Comparison of ENCODE assay signal across 22 cellular contexts in genomic region chr14:77573964-77574363, GRCh38.
"Had no signal": no experiment of that assay in that cellular context is flagged by ENCODE, and none has a peak within 500 bp of the region (broad histone marks: within the 10 kb centered on the region; RNA-seq: fewer than 3 reads in every experiment).

No MANE protein-coding gene starts in this region.

- ATAC-seq: left ventricle myocardium superior; lower lobe of right lung; mucosa of descending colon; natural killer cell treated with Interleukin-12 subunit alpha and Interleukin-12 subunit beta and Interleukin-15 and Interleukin-18, amount 100 ng/mL, for 72 hours; psoas muscle; right cardiac atrium; stimulated activated memory B cell treated with anti-CD40 and anti-IgM and Interleukin-4, amounts not matched to agents 10 μg/mL and 1 μg/mL and 100 μg/mL, for 72 hours; stimulated activated naive CD8-positive, alpha-beta T cell treated with anti-CD3 and anti-CD28 coated beads, Interleukin-15, Interleukin-2, amounts not matched to agents 100 U/mL and 50 U/mL, for 24 hours; upper lobe of right lung had no signal

- H3K27me3 ChIP-seq: spleen, transverse colon, upper lobe of right lung, uterus had no signal

- H3K9me3 ChIP-seq: lower lobe of right lung, mucosa of descending colon, psoas muscle, spleen, transverse colon, upper lobe of right lung, uterus had no signal

- H3K27ac ChIP-seq: lower lobe of right lung, psoas muscle, skin epidermis, spleen, transverse colon, upper lobe of right lung, uterus had no signal

- H3K27ac Mint-ChIP-seq: memory B cell; mesothelial cell of epicardium; stimulated activated memory B cell treated with anti-CD40 and anti-IgM and Interleukin-4, amounts not matched to agents 10 μg/mL and 1 μg/mL and 100 μg/mL, for 72 hours had no signal

- H3K4me1 ChIP-seq: lower lobe of right lung, psoas muscle, transverse colon, upper lobe of right lung, uterus had no signal

- H3K4me3 Mint-ChIP-seq: immature natural killer cell; memory B cell; mesothelial cell of epicardium; naive B cell; natural killer cell treated with Interleukin-12 subunit alpha and Interleukin-12 subunit beta and Interleukin-15 and Interleukin-18, amount 100 ng/mL, for 72 hours; neural crest cell; stimulated activated memory B cell treated with anti-CD40 and anti-IgM and Interleukin-4, amounts not matched to agents 10 μg/mL and 1 μg/mL and 100 μg/mL, for 72 hours had no signal

- H3K27me3 Mint-ChIP-seq: memory B cell; naive B cell; natural killer cell treated with Interleukin-12 subunit alpha and Interleukin-12 subunit beta and Interleukin-15 and Interleukin-18, amount 100 ng/mL, for 72 hours; stimulated activated memory B cell treated with anti-CD40 and anti-IgM and Interleukin-4, amounts not matched to agents 10 μg/mL and 1 μg/mL and 100 μg/mL, for 72 hours had no signal

- DNase-seq: cortex of kidney; effector CD4-positive, alpha-beta T cell; immature natural killer cell; islet precursor cell; left ventricle myocardium superior; lower lobe of right lung; mucosa of descending colon; naive B cell; psoas muscle; right cardiac atrium; spleen; stimulated activated CD4-positive, alpha-beta T cell treated with anti-CD3 and anti-CD28 coated beads, Interleukin-4, amount 100 ng/mL, for 4 hours; stimulated activated naive CD8-positive, alpha-beta T cell treated with anti-CD3 and anti-CD28 coated beads, Interleukin-15, Interleukin-2, amounts not matched to agents 100 U/mL and 50 U/mL, for 24 hours; transverse colon; upper lobe of right lung; uterus had no signal

- H3K4me1 Mint-ChIP-seq: neural crest cell had no signal

- H3K4me3 ChIP-seq: lower lobe of right lung, mucosa of descending colon, psoas muscle, skin epidermis, spleen, transverse colon, upper lobe of right lung, uterus had no signal

- H3K36me3 ChIP-seq: uterus had no signal

- H3K9me3 Mint-ChIP-seq: immature natural killer cell; memory B cell; naive B cell; natural killer cell treated with Interleukin-12 subunit alpha and Interleukin-12 subunit beta and Interleukin-15 and Interleukin-18, amount 100 ng/mL, for 72 hours; neural crest cell; stimulated activated memory B cell treated with anti-CD40 and anti-IgM and Interleukin-4, amounts not matched to agents 10 μg/mL and 1 μg/mL and 100 μg/mL, for 72 hours had no signal
